Comparison of ENCODE assay signal across 31 cellular contexts in genomic region chr12:72083096-72083825, GRCh38.
"Had no signal": no experiment of that assay in that cellular context is flagged by ENCODE, and none has a peak within 500 bp of the region (broad histone marks: within the 10 kb centered on the region; RNA-seq: fewer than 3 reads in every experiment).

No MANE protein-coding gene starts in this region.

- H3K4me1 Mint-ChIP-seq: activated naive CD8-positive, alpha-beta T cell treated with anti-CD3 and anti-CD28 coated beads for 36 hours; endodermal cell; naive thymus-derived CD8-positive, alpha-beta T cell; neural crest cell had no signal

- H3K4me3 Mint-ChIP-seq: activated naive CD4-positive, alpha-beta T cell treated with anti-CD3 and anti-CD28 coated beads for 36 hours; activated naive CD8-positive, alpha-beta T cell treated with anti-CD3 and anti-CD28 coated beads for 36 hours; dendritic cell treated with granulocyte-macrophage colony-stimulating factor and Interleukin-4, amounts not matched to agents 40 ng/mL and 50 ng/mL, for 4 days; endodermal cell; naive thymus-derived CD8-positive, alpha-beta T cell; neural crest cell had no signal

- H3K4me1 ChIP-seq: adrenal gland, heart left ventricle, left lung, lower lobe of right lung, suprapubic skin, tibial artery, upper lobe of right lung had no signal

- H3K36me3 ChIP-seq: adrenal gland, brain microvascular endothelial cell, heart left ventricle, left lung, lower lobe of right lung, suprapubic skin, tibial artery, upper lobe of right lung had no signal

- DNase-seq: activated CD4-positive, alpha-beta T cell treated with anti-CD3 and anti-CD28 coated beads for 48 hours; activated CD4-positive, alpha-beta T cell treated with anti-CD3 and anti-CD28 coated beads, Interleukin-2, amount 50 U/mL, for 48 hours; activated CD8-positive, alpha-beta memory T cell treated with anti-CD3 and anti-CD28 coated beads for 24 hours; activated effector memory CD4-positive, alpha-beta T cell treated with Interleukin-2 at 50 U/mL for 16 hours; activated naive CD4-positive, alpha-beta T cell treated with anti-CD3 and anti-CD28 coated beads for 36 hours; activated naive CD8-positive, alpha-beta T cell treated with anti-CD3 and anti-CD28 coated beads for 36 hours; adrenal gland; aorta; brain microvascular endothelial cell; endodermal cell; foreskin fibroblast; heart left ventricle; hypothalamus; kidney glomerular epithelial cell; left lung; lower lobe of right lung; mesenchymal stem cell; naive thymus-derived CD8-positive, alpha-beta T cell; right cardiac atrium; stimulated activated CD4-positive, alpha-beta T cell treated with anti-CD3 and anti-CD28 coated beads, Interleukin-15, amount 100 ng/mL, for 24 hours; stimulated activated CD4-positive, alpha-beta T cell treated with anti-CD3 and anti-CD28 coated beads, Interleukin-2, amount 100 ng/mL, for 24 hours; stimulated activated naive CD4-positive, alpha-beta T cell; tibial artery; upper lobe of right lung had no signal

- H3K36me3 Mint-ChIP-seq: activated naive CD8-positive, alpha-beta T cell treated with anti-CD3 and anti-CD28 coated beads for 36 hours had no signal

- H3K27ac Mint-ChIP-seq: activated naive CD4-positive, alpha-beta T cell treated with anti-CD3 and anti-CD28 coated beads for 36 hours; activated naive CD8-positive, alpha-beta T cell treated with anti-CD3 and anti-CD28 coated beads for 36 hours; dendritic cell treated with granulocyte-macrophage colony-stimulating factor and Interleukin-4, amounts not matched to agents 40 ng/mL and 50 ng/mL, for 4 days; endodermal cell; naive thymus-derived CD8-positive, alpha-beta T cell had no signal

- H3K9me3 Mint-ChIP-seq: activated naive CD4-positive, alpha-beta T cell treated with anti-CD3 and anti-CD28 coated beads for 36 hours; endodermal cell; neural crest cell had no signal

- H3K9me3 ChIP-seq: adrenal gland, heart left ventricle, left lung, lower lobe of right lung, suprapubic skin, tibial artery, upper lobe of right lung had no signal

- H3K27me3 Mint-ChIP-seq: dendritic cell treated with granulocyte-macrophage colony-stimulating factor and Interleukin-4, amounts not matched to agents 40 ng/mL and 50 ng/mL, for 4 days had no signal

- H3K27me3 ChIP-seq: adrenal gland, brain microvascular endothelial cell, heart left ventricle, left lung, suprapubic skin, tibial artery, upper lobe of right lung had no signal

- H3K27ac ChIP-seq: adrenal gland, brain microvascular endothelial cell, heart left ventricle, left lung, lower lobe of right lung, suprapubic skin, tibial artery, upper lobe of right lung, VCaP had no signal

- H3K4me3 ChIP-seq: adrenal gland, heart left ventricle, left lung, lower lobe of right lung, suprapubic skin, tibial artery, upper lobe of right lung had no signal

- FAIRE-seq: TTC549 had no signal

- ATAC-seq: activated CD4-positive, CD25-positive, alpha-beta regulatory T cell treated with anti-CD3 and anti-CD28 coated beads, Interleukin-2, amount 50 U/mL, for 24 hours; esophagus mucosa; heart left ventricle; left lung; lower lobe of right lung; naive thymus-derived CD8-positive, alpha-beta T cell; right cardiac atrium; upper lobe of right lung had no signal
